ENCODE assay signal across 9 cellular contexts in genomic region chr9:128103589-128103962, GRCh38. TPM values are rescaled to one million over a fixed set of nuclear protein-coding genes. Genes with fewer than 3 reads are reported as not detected.
DNase-seq lines count a peak whose midpoint lies in the region; ATAC-seq, FAIRE-seq and TF ChIP-seq lines count a peak whose summit lies in the region.
"Had no signal": no experiment of that assay in that cellular context is flagged by ENCODE, and none has a peak within 500 bp of the region (broad histone marks: within the 10 kb centered on the region; RNA-seq: fewer than 3 reads in every experiment).

No MANE protein-coding gene starts in this region.

- POLR2A ChIA-PET in HCT116 (lab: Charles Lee), result no interaction called here

- CTCF ChIA-PET in HCT116 (lab: Charles Lee), result no interaction called here

- no peak overlapping the region for H2BK120ac ChIP-seq in mesenchymal stem cell (ENCODE audit: low read depth, low read length)

- H3K4me3 ChIP-seq in HCT116 (replicated peaks in 1 of 2; ENCODE audit: low read depth in 1 of 2, low read length in 2 of 2) (no peak overlapping the region), dorsolateral prefrontal cortex (peak overlapping the region in 2 of 59 donors; percentile 2 to 10), small intestine (ENCODE audit: low read depth in 1 of 2, low read length in 2 of 2) (no peak overlapping the region), mesenchymal stem cell (ENCODE audit: insufficient read depth in 1 of 2, low read depth in 1 of 2, low read length in 2 of 2) (no peak overlapping the region)

- ATAC-seq in HCT116, result peak; percentile 54; the same call in 1 of the 2 replicates
- ATAC-seq in GM21723 (IDR thresholded peaks at IDR 0.05; ENCODE audit: unreplicated experiment), result no peak
- ATAC-seq in sciatic nerve, result no peak

- TF ChIP-seq POLR2A in HCT116 (IDR thresholded peaks at IDR 0.05; ENCODE audit: borderline replicate concordance, extremely low read depth, insufficient read depth, insufficient read length), result no peak

- DNase-seq in HCT116 (ENCODE audit: low read depth, low spot score) (no peak), T-helper 22 cell (ENCODE audit: low read depth) (peak; percentile 14), dorsolateral prefrontal cortex (no peak), small intestine (no peak), mesenchymal stem cell (no peak), NCI-H1694 treated with DMSO at 0.1 percent for 48 hours (lab: John Stamatoyannopoulos, UW) (no peak), sciatic nerve (ENCODE audit: low spot score) (no peak)
- DNase-seq: NCI-H1436 had no signal

- H3K4ac ChIP-seq in mesenchymal stem cell (ENCODE audit: low read depth in 1 of 2, low read length in 2 of 2), result no peak overlapping the region

- H3K9me3 ChIP-seq in HCT116 (ENCODE audit: control insufficient read depth in 1 of 2, insufficient read depth in 1 of 2, low read depth in 1 of 2, low read length in 2 of 2), result no peaks in the 10 kb centered on the region
- H3K9me3 ChIP-seq in small intestine (ENCODE audit: control insufficient read depth, low read depth), result no peaks in the 10 kb centered on the region
- no peaks in the 10 kb centered on the region for H3K9me3 ChIP-seq in mesenchymal stem cell (ENCODE audit: control insufficient read depth, low read length)

- BruUV-seq in HCT116 (replicated peaks; lab: Mats Ljungman, UMichigan), result no TSS peak

- no peak overlapping the region for H3K18ac ChIP-seq in mesenchymal stem cell (ENCODE audit: low read depth in 1 of 2, low read length in 2 of 2)

- H3K27ac ChIP-seq in HCT116 (ENCODE audit: low read depth, low read length) (no peak overlapping the region), dorsolateral prefrontal cortex (peak overlapping the region in 45 of 59 donors; percentile 2 to 93 (median 47)), small intestine (ENCODE audit: low read depth in 1 of 2, low read length in 1 of 2) (peak overlapping the region; percentile 68 to 93), mesenchymal stem cell (ENCODE audit: low read length, poor library complexity, severe bottlenecking) (no peak overlapping the region)

- RAD21 ChIA-PET in HCT116 (lab: Charles Lee; ENCODE audit: low non-redundant PET in 1 of 2, low total read pairs in 2 of 2, uncharacterized antibody in 2 of 2, unreplicated experiment in 2 of 2), result no interaction called here

- H2AK5ac ChIP-seq in mesenchymal stem cell (ENCODE audit: low read length, severe bottlenecking), result no peak overlapping the region

- peaks cover 13 to 39% of the 10 kb centered on the region in 2 experiments for H3K36me3 ChIP-seq in HCT116 (ENCODE audit: control insufficient read depth in 1 of 2, insufficient read depth in 2 of 2, low read length in 2 of 2)
- H3K36me3 ChIP-seq in small intestine (ENCODE audit: control insufficient read depth in 2 of 2, insufficient read depth in 2 of 2, low read length in 2 of 2), result peaks cover 19 to 35% of the 10 kb centered on the region in 2 donors
- H3K36me3 ChIP-seq in mesenchymal stem cell (ENCODE audit: control insufficient read depth in 1 of 2, insufficient read depth in 2 of 2, low read depth in 1 of 2, low read length in 2 of 2), result peaks cover 71 to 77% of the 10 kb centered on the region in 2 experiments

- H3K79me1 ChIP-seq in mesenchymal stem cell (replicated peaks; ENCODE audit: low read length, poor library complexity, severe bottlenecking), result peaks cover 43% of the 10 kb centered on the region

- no peak overlapping the region for H2BK15ac ChIP-seq in mesenchymal stem cell (ENCODE audit: low read depth, poor library complexity, severe bottlenecking)

- H3K23ac ChIP-seq in mesenchymal stem cell (ENCODE audit: low read length in 2 of 2), result no peak overlapping the region

- H4K8ac ChIP-seq in mesenchymal stem cell (ENCODE audit: low read length), result no peak overlapping the region

- H3K4me2 ChIP-seq in HCT116 (ENCODE audit: low read length), result no peak overlapping the region
- no peak overlapping the region for H3K4me2 ChIP-seq in mesenchymal stem cell (ENCODE audit: low read length, poor library complexity, severe bottlenecking)

- H3K4me1 ChIP-seq in HCT116 (ENCODE audit: control insufficient read depth in 1 of 2, insufficient read depth in 2 of 2, low read length in 2 of 2) (peaks cover 8 to 13% of the 10 kb centered on the region in 2 experiments), small intestine (ENCODE audit: control insufficient read depth in 2 of 2, insufficient read depth in 1 of 2, low read depth in 1 of 2, low read length in 1 of 2) (peaks cover 12 to 16% of the 10 kb centered on the region in 2 donors), mesenchymal stem cell (ENCODE audit: control insufficient read depth, insufficient read depth, low read depth, low read length) (peaks cover 38% of the 10 kb centered on the region)

- WGBS in small intestine, 3 donors, result 41 to 53% (median 41%) methylated on average over 8 of the region's 8 CpGs
- 95% methylated on average over 8 of the region's 8 CpGs for WGBS in mesenchymal stem cell

- intact Hi-C loops in HCT116 (cut with micrococcal nuclease), result no loop called here
- intact Hi-C loops in dorsolateral prefrontal cortex (cut with DNase I), result no loop called here
- intact Hi-C loops in sciatic nerve (cut with DNase I), result no loop called here

- no peaks in the 10 kb centered on the region for H3K9me2 ChIP-seq in HCT116 (ENCODE audit: insufficient read depth)

- peaks cover 31% of the 10 kb centered on the region for H3K79me2 ChIP-seq in HCT116 (ENCODE audit: insufficient read depth, low read length)

- no peaks in the 10 kb centered on the region for H3K27me3 ChIP-seq in HCT116 (ENCODE audit: insufficient read depth, low read length)
- no peaks in the 10 kb centered on the region for H3K27me3 ChIP-seq in dorsolateral prefrontal cortex
- no peaks in the 10 kb centered on the region for H3K27me3 ChIP-seq in small intestine (ENCODE audit: control insufficient read depth in 2 of 2, insufficient read depth in 2 of 2, low read length in 2 of 2)
- no peaks in the 10 kb centered on the region for H3K27me3 ChIP-seq in mesenchymal stem cell (ENCODE audit: control insufficient read depth in 1 of 2, insufficient read depth in 1 of 2, low read length in 2 of 2)

- H3K14ac ChIP-seq in mesenchymal stem cell (ENCODE audit: low read length in 2 of 2), result no peak overlapping the region

- no peak overlapping the region for H2BK5ac ChIP-seq in mesenchymal stem cell (ENCODE audit: low read depth, low read length, poor library complexity, severe bottlenecking)

- H2AFZ ChIP-seq in HCT116 (ENCODE audit: low read depth, low read length, poor library complexity, severe bottlenecking), result no peak overlapping the region
- no peak overlapping the region for H2AFZ ChIP-seq in mesenchymal stem cell (ENCODE audit: low read depth, low read length)

- TF ChIP-seq CTCF in HCT116 (IDR thresholded peaks at IDR 0.05 in 2 of 3, conservative IDR thresholded peaks at IDR 0.05 in 1 of 3; ENCODE audit: borderline replicate concordance in 1 of 3, insufficient read depth in 1 of 3, low read depth in 2 of 3, low read length in 2 of 3) (peak; percentile 17 to 46 (median 31); a peak in 4 of 6 replicates), dorsolateral prefrontal cortex (IDR thresholded peaks at IDR 0.05 in 54 of 56, conservative IDR thresholded peaks at IDR 0.05 in 2 of 56; ENCODE audit: low read depth in 1 of 56, partially characterized antibody in 56 of 56) (peak in 7 of 56 donors; percentile 7 to 35 (median 11))

- peak; percentile 50 for TF ChIP-seq RAD21 in HCT116 (IDR thresholded peaks at IDR 0.05; ENCODE audit: low read depth)

- H3K9ac ChIP-seq in HCT116 (ENCODE audit: low read length), result no peak overlapping the region
- no peak overlapping the region for H3K9ac ChIP-seq in mesenchymal stem cell (ENCODE audit: low read length)

- no peak overlapping the region for H2BK12ac ChIP-seq in mesenchymal stem cell (ENCODE audit: low read length in 2 of 2)

- H4K91ac ChIP-seq in mesenchymal stem cell (ENCODE audit: low read length), result no peak overlapping the region

- no peaks in the 10 kb centered on the region; the same call in 1 of the 2 replicates for H4K20me1 ChIP-seq in HCT116 (ENCODE audit: insufficient read depth)

- FAIRE-seq in small intestine (lab: Jason Lieb, UNC), result no peak

TF ChIP-seq in HCT116, 20 proteins besides CTCF, POLR2A, EP300 and RAD21 (continues in another document):
- TF ChIP-seq FOSL1 (IDR thresholded peaks at IDR 0.05; ENCODE audit: low read depth) (no peak), EGR1 (IDR thresholded peaks at IDR 0.05; ENCODE audit: low read depth) (no peak), SP1 (IDR thresholded peaks at IDR 0.05; ENCODE audit: low read depth) (no peak), ZNF274 (IDR thresholded peaks at IDR 0.05; ENCODE audit: low read depth, low read length) (no peak)

RNA-seq across cellular contexts. Expression of gene PTGES2, which starts 24.0 kb away (rescaled TPM):
- 148 TPM for total RNA-seq in HCT116 (2021; ENCODE audit: unreplicated experiment)
- polyA plus RNA-seq in HCT116 (2012), result 154 and 164 TPM in 2 replicates
- total RNA-seq in dorsolateral prefrontal cortex, result 100 to 1,000 TPM in 43 of 120 experiments, 10 to 100 TPM in 77; 59.1 to 132 (median 93.5) TPM
- 10 to 100 TPM; 68.2 to 99.7 (median 83.8) TPM for polyA plus RNA-seq in small intestine
- polyA plus RNA-seq in mesenchymal stem cell (2013, experiment 1 of 2), result 31.2 TPM
- 28.6 TPM for polyA plus RNA-seq in mesenchymal stem cell (2013, experiment 2 of 2)
- total RNA-seq in sciatic nerve, result 33.8 TPM

RNA-seq across cellular contexts. Expression of gene SLC25A25, which starts 35.5 kb away (rescaled TPM):
- total RNA-seq in HCT116 (2021; ENCODE audit: unreplicated experiment), result 15.3 TPM
- polyA plus RNA-seq in HCT116 (2012), result 18.8 and 20.5 TPM in 2 replicates
- total RNA-seq in dorsolateral prefrontal cortex, result 10 to 100 TPM; 17.8 to 66.6 (median 35.3) TPM
- 10 to 100 TPM; 15.5 to 26.2 (median 23.5) TPM for polyA plus RNA-seq in small intestine
- 6.8 TPM for polyA plus RNA-seq in mesenchymal stem cell (2013, experiment 1 of 2)
- polyA plus RNA-seq in mesenchymal stem cell (2013, experiment 2 of 2), result 6.4 TPM
- 21.0 TPM for total RNA-seq in sciatic nerve

RNA-seq across cellular contexts. Expression of gene NAIF1, which starts 36.5 kb away (rescaled TPM):
- total RNA-seq in HCT116 (2021; ENCODE audit: unreplicated experiment) (11.0 TPM), dorsolateral prefrontal cortex (10 to 100 TPM in 17 of 120 experiments, 1 to 10 TPM in 103; 3.4 to 14.7 (median 7.2) TPM), sciatic nerve (7.8 TPM)
- polyA plus RNA-seq in HCT116 (2012), result 13.3 and 16.7 TPM in 2 replicates
- polyA plus RNA-seq in small intestine, result 1 to 10 TPM; 8.1 to 10.0 (median 9.2) TPM
- 6.5 TPM for polyA plus RNA-seq in mesenchymal stem cell (2013, experiment 1 of 2)
- 6.1 TPM for polyA plus RNA-seq in mesenchymal stem cell (2013, experiment 2 of 2)

RNA-seq across cellular contexts. Expression of gene LCN2, which starts 45.7 kb away (rescaled TPM):
- 9.2 TPM for total RNA-seq in HCT116 (2021; ENCODE audit: unreplicated experiment)
- polyA plus RNA-seq in HCT116 (2012), result 99.1 and 318 TPM in 2 replicates
- 10 to 100 TPM in 1 of 120 experiments, 1 to 10 TPM in 18, under 1 TPM in 4, not detected in 97; 0.59 to 10.1 (median 1.4) TPM for total RNA-seq in dorsolateral prefrontal cortex
- 100 to 1,000 TPM in 1 of 3 donors, 1 to 10 TPM in 2; 1.6 to 582 (median 5.4) TPM for polyA plus RNA-seq in small intestine
- not detected for polyA plus RNA-seq in mesenchymal stem cell (2013, experiment 1 of 2)
- polyA plus RNA-seq in mesenchymal stem cell (2013, experiment 2 of 2), result not detected
- 6.0 TPM for total RNA-seq in sciatic nerve

RNA-seq across cellular contexts. Expression of gene BBLN, which starts 56.5 kb away (rescaled TPM):
- 119 TPM for total RNA-seq in HCT116 (2021; ENCODE audit: unreplicated experiment)
- polyA plus RNA-seq in HCT116 (2012), result 113 and 131 TPM in 2 replicates
- total RNA-seq in dorsolateral prefrontal cortex, result 100 to 1,000 TPM in 104 of 120 experiments, 10 to 100 TPM in 16; 56.9 to 208 (median 122) TPM
- 100 to 1,000 TPM in 1 of 3 donors, 10 to 100 TPM in 2; 45.4 to 111 (median 83.8) TPM for polyA plus RNA-seq in small intestine
- polyA plus RNA-seq in mesenchymal stem cell (2013, experiment 1 of 2), result 68.0 TPM
- polyA plus RNA-seq in mesenchymal stem cell (2013, experiment 2 of 2), result 68.2 TPM
- total RNA-seq in sciatic nerve, result 42.1 TPM

Comparison
In these comparisons a context has a peak if more than half of its experiments do, and no peak if none do; other contexts are left out.
1. H3K27ac ChIP-seq: peak in dorsolateral prefrontal cortex (45 of 59) and small intestine (2 of 2); none in HCT116 (single experiment) and mesenchymal stem cell (single experiment).